ENCODE assay signal across 21 cellular contexts in the genomic region with DNA sequence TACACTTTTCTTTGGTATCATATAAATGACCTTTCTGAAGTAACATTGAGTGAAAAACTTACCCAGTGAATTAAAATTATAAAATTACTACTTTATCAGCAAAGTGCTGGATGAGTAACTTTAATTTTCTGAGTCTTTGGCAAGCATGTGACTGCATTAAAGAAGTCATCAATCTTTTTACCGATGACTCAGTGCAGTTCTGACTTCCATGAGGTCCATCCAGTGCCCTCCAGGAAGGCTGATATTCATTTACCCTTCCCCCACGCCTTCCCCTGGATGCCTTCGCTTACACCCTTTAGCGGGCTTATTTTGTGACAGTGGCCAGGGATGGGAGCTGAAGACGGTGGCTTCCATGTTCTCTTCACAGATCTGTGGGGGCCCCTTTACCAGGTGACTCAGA.
A peak's percentile ranks its signal among the peaks of the same experiment; 100 is the strongest.
DNase-seq lines count a peak whose midpoint lies in the region; ATAC-seq, FAIRE-seq and TF ChIP-seq lines count a peak whose summit lies in the region.
"Had no signal": no experiment of that assay in that cellular context is flagged by ENCODE, and none has a peak within 500 bp of the region (broad histone marks: within the 10 kb centered on the region; RNA-seq: fewer than 3 reads in every experiment).

No MANE protein-coding gene starts in this region.

- intact Hi-C loops in lower lobe of right lung (cut with DNase I) (no loop called here), heart right ventricle (cut with DNase I) (no loop called here)

- H3K4me3 ChIP-seq in SK-N-SH (ENCODE audit: low read depth in 2 of 2, low read length in 1 of 2) (no peak overlapping the region), lower lobe of right lung (no peak overlapping the region), heart right ventricle (no peak overlapping the region), tibial nerve (no peak overlapping the region)
- H3K4me3 ChIP-seq: BLaER1 treated with 17β-estradiol and CSF1 and Interleukin-3, amounts not matched to agents 10 nM and 100 nM had no signal

- TF ChIP-seq EP300 in SK-N-SH (IDR thresholded peaks at IDR 0.05; ENCODE audit: borderline replicate concordance in 1 of 2, low read depth in 1 of 2, low read length in 1 of 2) (no peak), tibial nerve (IDR thresholded peaks at IDR 0.05) (no peak)

- no peak for TF ChIP-seq POLR2A in tibial nerve (IDR thresholded peaks at IDR 0.05)

- no peak overlapping the region for H3K4me2 ChIP-seq in SK-N-SH

- H3K9ac ChIP-seq in SK-N-SH, result no peak overlapping the region
- H3K9ac ChIP-seq: BLaER1 treated with 17β-estradiol and CSF1 and Interleukin-3, amounts not matched to agents 10 nM and 100 nM had no signal

- no peaks in the 10 kb centered on the region for H3K9me3 ChIP-seq in SK-N-SH
- no peaks in the 10 kb centered on the region for H3K9me3 ChIP-seq in lower lobe of right lung
- no peaks in the 10 kb centered on the region for H3K9me3 ChIP-seq in heart right ventricle
- H3K9me3 ChIP-seq in tibial nerve, result no peaks in the 10 kb centered on the region
- H3K9me3 ChIP-seq: BLaER1 treated with 17β-estradiol and CSF1 and Interleukin-3, amounts not matched to agents 10 nM and 100 nM had no signal

- POLR2A ChIA-PET in SK-N-SH (lab: Yijun Ruan, JAX), result no interaction called here

- H3K27ac ChIP-seq in SK-N-SH (ENCODE audit: low read depth in 2 of 2, low read length in 1 of 2) (no peak overlapping the region), lower lobe of right lung (no peak overlapping the region), heart right ventricle (no peak overlapping the region), tibial nerve (no peak overlapping the region)
- H3K27ac ChIP-seq: 22Rv1; BLaER1 treated with 17β-estradiol and CSF1 and Interleukin-3, amounts not matched to agents 10 nM and 100 nM; HL-60 had no signal

- no peaks in the 10 kb centered on the region for H3K9me2 ChIP-seq in SK-N-SH

- 36% methylated on average over 5 of the region's 5 CpGs for WGBS in SK-N-SH (ENCODE audit: low lambda C conversion rate)
- 79 to 82% methylated on average over 5 of the region's 5 CpGs for WGBS in heart right ventricle, 2 donors
- 83 to 84% methylated on average over 5 of the region's 5 CpGs for WGBS in tibial nerve, 2 donors

- H3K36me3 ChIP-seq in SK-N-SH (replicated peaks in 1 of 2; ENCODE audit: control insufficient read depth in 1 of 2, insufficient read depth in 2 of 2, low read length in 1 of 2) (no peaks in the 10 kb centered on the region), lower lobe of right lung (no peaks in the 10 kb centered on the region), heart right ventricle (no peaks in the 10 kb centered on the region), tibial nerve (no peaks in the 10 kb centered on the region)
- H3K36me3 ChIP-seq: BLaER1 treated with 17β-estradiol and CSF1 and Interleukin-3, amounts not matched to agents 10 nM and 100 nM had no signal

- no peak for ATAC-seq in SK-N-SH treated with all-trans-retinoic acid at 6 μM for 48 hours
- no peak for ATAC-seq in lower lobe of right lung
- ATAC-seq in heart right ventricle, result no peak
- ATAC-seq: CD8-positive, alpha-beta T cell; HCT116; HepG2 had no signal

- no peak for TF ChIP-seq RAD21 in SK-N-SH (IDR thresholded peaks at IDR 0.05; ENCODE audit: low read length)

- H3K27me3 ChIP-seq in SK-N-SH (ENCODE audit: insufficient read depth) (no peaks in the 10 kb centered on the region), lower lobe of right lung (ENCODE audit: low read depth) (no peaks in the 10 kb centered on the region), heart right ventricle (peaks cover 0 to 8% (median 0%) of the 10 kb centered on the region in 7 donors), tibial nerve (no peaks in the 10 kb centered on the region)
- H3K27me3 ChIP-seq: BLaER1 treated with 17β-estradiol and CSF1 and Interleukin-3, amounts not matched to agents 10 nM and 100 nM had no signal

- no peak overlapping the region for H2AFZ ChIP-seq in SK-N-SH (ENCODE audit: low read depth)

- TF ChIP-seq CTCF in SK-N-SH (IDR thresholded peaks at IDR 0.05) (no peak), lower lobe of right lung (IDR thresholded peaks at IDR 0.05) (no peak), heart right ventricle (IDR thresholded peaks at IDR 0.05) (no peak), tibial nerve (IDR thresholded peaks at IDR 0.05) (no peak)

- H3K79me2 ChIP-seq in SK-N-SH (ENCODE audit: insufficient read depth), result no peaks in the 10 kb centered on the region

- no peaks in the 10 kb centered on the region for H4K20me1 ChIP-seq in SK-N-SH (ENCODE audit: insufficient read depth)
- H4K20me1 ChIP-seq: BLaER1 treated with 17β-estradiol and CSF1 and Interleukin-3, amounts not matched to agents 10 nM and 100 nM had no signal

- H3K4me1 ChIP-seq in SK-N-SH (ENCODE audit: control insufficient read depth in 1 of 2, insufficient read depth in 2 of 2, low read depth in 1 of 2, low read length in 1 of 2) (no peaks in the 10 kb centered on the region), lower lobe of right lung (no peaks in the 10 kb centered on the region), heart right ventricle (no peaks in the 10 kb centered on the region), tibial nerve (no peaks in the 10 kb centered on the region)

- no peaks in the 10 kb centered on the region for H3F3A ChIP-seq in SK-N-SH (replicated peaks; ENCODE audit: insufficient read depth)

- peak; percentile 91 for FAIRE-seq in RCC 7860 (lab: Jason Lieb, UNC)
- FAIRE-seq: D721Med, GM12892, GM18507, HepG2 had no signal

- no peak for DNase-seq in SK-N-SH
- DNase-seq in RCC 7860 (ENCODE audit: low spot score), result peak; percentile 33
- peak; percentile 3 for DNase-seq in foreskin melanocyte
- DNase-seq in lower lobe of right lung, result no peak
- no peak for DNase-seq in heart right ventricle
- no peak for DNase-seq in tibial nerve (ENCODE audit: low spot score in 2 of 2)
- DNase-seq: CD8-positive, alpha-beta T cell; COR-L47; GDM1; GOT3; H7; HFFc6 had no signal

- CTCF ChIA-PET in SK-N-SH (lab: Yijun Ruan, JAX), result interaction anchor here (0.9 kb wide), 1 partner anchor 10 kb away, joined by 3 read pairs; no protein-coding TSS in a partner anchor

TF ChIP-seq in SK-N-SH treated with all-trans-retinoic acid at 6 μM for 48 hours, 23 proteins besides CTCF, POLR2A, EP300 and RAD21 (continues in another document):
- TF ChIP-seq RARB (CRISPR knock-in tag; IDR thresholded peaks at IDR 0.05) (no peak), ESRRG (CRISPR knock-in tag; IDR thresholded peaks at IDR 0.05) (no peak)
- TF ChIP-seq, protein P1, sequence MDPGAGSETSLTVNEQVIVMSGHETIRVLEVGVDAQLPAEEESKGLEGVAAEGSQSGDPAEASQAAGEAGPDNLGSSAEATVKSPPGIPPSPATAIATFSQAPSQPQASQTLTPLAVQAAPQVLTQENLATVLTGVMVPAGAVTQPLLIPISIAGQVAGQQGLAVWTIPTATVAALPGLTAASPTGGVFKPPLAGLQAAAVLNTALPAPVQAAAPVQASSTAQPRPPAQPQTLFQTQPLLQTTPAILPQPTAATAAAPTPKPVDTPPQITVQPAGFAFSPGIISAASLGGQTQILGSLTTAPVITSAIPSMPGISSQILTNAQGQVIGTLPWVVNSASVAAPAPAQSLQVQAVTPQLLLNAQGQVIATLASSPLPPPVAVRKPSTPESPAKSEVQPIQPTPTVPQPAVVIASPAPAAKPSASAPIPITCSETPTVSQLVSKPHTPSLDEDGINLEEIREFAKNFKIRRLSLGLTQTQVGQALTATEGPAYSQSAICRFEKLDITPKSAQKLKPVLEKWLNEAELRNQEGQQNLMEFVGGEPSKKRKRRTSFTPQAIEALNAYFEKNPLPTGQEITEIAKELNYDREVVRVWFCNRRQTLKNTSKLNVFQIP (CRISPR knock-in tag; IDR thresholded peaks at IDR 0.05; ENCODE audit: borderline replicate concordance, low read depth), result no peak
- TF ChIP-seq, protein P2, sequence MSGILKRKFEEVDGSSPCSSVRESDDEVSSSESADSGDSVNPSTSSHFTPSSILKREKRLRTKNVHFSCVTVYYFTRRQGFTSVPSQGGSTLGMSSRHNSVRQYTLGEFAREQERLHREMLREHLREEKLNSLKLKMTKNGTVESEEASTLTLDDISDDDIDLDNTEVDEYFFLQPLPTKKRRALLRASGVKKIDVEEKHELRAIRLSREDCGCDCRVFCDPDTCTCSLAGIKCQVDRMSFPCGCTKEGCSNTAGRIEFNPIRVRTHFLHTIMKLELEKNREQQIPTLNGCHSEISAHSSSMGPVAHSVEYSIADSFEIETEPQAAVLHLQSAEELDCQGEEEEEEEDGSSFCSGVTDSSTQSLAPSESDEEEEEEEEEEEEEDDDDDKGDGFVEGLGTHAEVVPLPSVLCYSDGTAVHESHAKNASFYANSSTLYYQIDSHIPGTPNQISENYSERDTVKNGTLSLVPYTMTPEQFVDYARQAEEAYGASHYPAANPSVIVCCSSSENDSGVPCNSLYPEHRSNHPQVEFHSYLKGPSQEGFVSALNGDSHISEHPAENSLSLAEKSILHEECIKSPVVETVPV (CRISPR knock-in tag; IDR thresholded peaks at IDR 0.05), result no peak

TF ChIP-seq in SK-N-SH, 30 proteins besides CTCF, POLR2A, EP300 and RAD21 (continues in another document):
- no peak for TF ChIP-seq ZBTB33 (IDR thresholded peaks at IDR 0.05; ENCODE audit: borderline replicate concordance, low read depth)
- TF ChIP-seq SMC3 (IDR thresholded peaks at IDR 0.05; ENCODE audit: low read depth, low read length), result no peak
- TF ChIP-seq RXRA (IDR thresholded peaks at IDR 0.05; ENCODE audit: borderline replicate concordance, low read depth), result no peak
- TF ChIP-seq, protein P3, sequence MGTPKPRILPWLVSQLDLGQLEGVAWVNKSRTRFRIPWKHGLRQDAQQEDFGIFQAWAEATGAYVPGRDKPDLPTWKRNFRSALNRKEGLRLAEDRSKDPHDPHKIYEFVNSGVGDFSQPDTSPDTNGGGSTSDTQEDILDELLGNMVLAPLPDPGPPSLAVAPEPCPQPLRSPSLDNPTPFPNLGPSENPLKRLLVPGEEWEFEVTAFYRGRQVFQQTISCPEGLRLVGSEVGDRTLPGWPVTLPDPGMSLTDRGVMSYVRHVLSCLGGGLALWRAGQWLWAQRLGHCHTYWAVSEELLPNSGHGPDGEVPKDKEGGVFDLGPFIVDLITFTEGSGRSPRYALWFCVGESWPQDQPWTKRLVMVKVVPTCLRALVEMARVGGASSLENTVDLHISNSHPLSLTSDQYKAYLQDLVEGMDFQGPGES (IDR thresholded peaks at IDR 0.05; ENCODE audit: low read depth, low read length), result no peak

Comparison
In these comparisons a context has a peak if more than half of its experiments do, and no peak if none do; other contexts are left out.
1. DNase-seq: peak in RCC 7860 (single experiment) and foreskin melanocyte (single experiment); none in SK-N-SH (single experiment), lower lobe of right lung (single experiment), heart right ventricle (0 of 2) and tibial nerve (0 of 2).